28 cellular contexts compared by ENCODE assay signal in the genomic region with DNA sequence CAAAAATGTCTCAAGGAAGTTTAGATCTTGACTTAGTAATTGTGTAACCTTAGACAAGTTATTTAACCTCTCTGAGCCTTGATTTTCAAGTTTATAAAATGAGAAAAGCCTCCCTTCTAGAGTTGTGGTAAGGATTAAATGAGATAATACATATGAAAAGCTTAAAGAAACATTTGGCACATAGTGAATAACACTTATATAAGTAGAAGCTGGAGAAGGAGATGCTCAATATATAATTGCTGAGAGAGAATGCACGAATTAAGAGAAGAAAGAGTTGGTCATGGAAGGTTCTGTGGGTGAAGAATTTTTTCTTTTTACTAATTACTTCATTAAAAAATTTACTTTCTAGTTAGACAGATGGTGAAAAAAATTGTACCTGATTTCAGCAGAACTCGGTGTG.
"Had no signal": no experiment of that assay in that cellular context is flagged by ENCODE, and none has a peak within 500 bp of the region (broad histone marks: within the 10 kb centered on the region; RNA-seq: fewer than 3 reads in every experiment).

No MANE protein-coding gene starts in this region.

- H3K27me3 ChIP-seq: colonic mucosa, heart right ventricle, left lung, neutrophil, right atrium auricular region, thyroid gland, vagina had no signal

- H3K9ac ChIP-seq: parathyroid adenoma had no signal

- H3K27me3 Mint-ChIP-seq: dendritic cell treated with granulocyte-macrophage colony-stimulating factor and Interleukin-4, amounts not matched to agents 40 ng/mL and 50 ng/mL, for 4 days; stimulated activated naive CD8-positive, alpha-beta T cell treated with anti-CD3 and anti-CD28 coated beads, Interleukin-15, amount 100 ng/mL, for 72 hours had no signal

- ATAC-seq: esophagus mucosa; heart right ventricle; left cardiac atrium; left lung; natural killer cell; sciatic nerve; stimulated activated naive CD8-positive, alpha-beta T cell treated with anti-CD3 and anti-CD28 coated beads, Interleukin-15, amount 100 ng/mL, for 72 hours had no signal

- H3K4me1 ChIP-seq: parathyroid adenoma, thyroid gland had no signal

- H3K9me3 ChIP-seq: colonic mucosa, heart right ventricle, left lung, neutrophil, right atrium auricular region, thyroid gland, vagina had no signal

- H3K27ac ChIP-seq: colonic mucosa, epithelial cell of prostate, heart right ventricle, neutrophil, parathyroid adenoma, right atrium auricular region, thyroid gland, vagina had no signal

- H3K4me2 ChIP-seq: smooth muscle cell had no signal

- DNase-seq: colonic mucosa; effector CD8-positive, alpha-beta T cell; endodermal cell; foreskin fibroblast; glutamatergic neuron; heart right ventricle; hippocampal formation; left cardiac atrium; left lung; natural killer cell; stimulated activated CD4-positive, alpha-beta T cell treated with anti-CD3 and anti-CD28 coated beads, Interleukin-12 subunit alpha, Interleukin-12 subunit beta, amount 100 ng/mL, for 4 hours; stimulated activated CD4-positive, alpha-beta T cell treated with anti-CD3 and anti-CD28 coated beads, Interleukin-1b, Interleukin-23, amount 100 ng/mL, for 48 hours; stimulated activated CD4-positive, alpha-beta T cell treated with anti-CD3 and anti-CD28 coated beads, Interleukin-4, amount 100 ng/mL, for 1 hour; stimulated activated CD8-positive, alpha-beta memory T cell treated with anti-CD3 and anti-CD28 coated beads, Interleukin-4, amount 100 ng/mL, for 48 hours; stimulated activated naive CD4-positive, alpha-beta T cell; stimulated activated naive CD8-positive, alpha-beta T cell treated with anti-CD3 and anti-CD28 coated beads, Interleukin-15, amount 100 ng/mL, for 72 hours; thyroid gland; trophoblast cell had no signal

- H3K4me3 ChIP-seq: colonic mucosa, heart right ventricle, left lung, right atrium auricular region, smooth muscle cell, thyroid gland, vagina had no signal

- H3K9me3 Mint-ChIP-seq: dendritic cell treated with granulocyte-macrophage colony-stimulating factor and Interleukin-4, amounts not matched to agents 40 ng/mL and 50 ng/mL, for 4 days; endodermal cell; natural killer cell; stimulated activated naive CD8-positive, alpha-beta T cell treated with anti-CD3 and anti-CD28 coated beads, Interleukin-15, amount 100 ng/mL, for 72 hours had no signal

- H3K4me3 Mint-ChIP-seq: dendritic cell treated with granulocyte-macrophage colony-stimulating factor and Interleukin-4, amounts not matched to agents 40 ng/mL and 50 ng/mL, for 4 days; endodermal cell; natural killer cell; stimulated activated naive CD8-positive, alpha-beta T cell treated with anti-CD3 and anti-CD28 coated beads, Interleukin-15, amount 100 ng/mL, for 72 hours had no signal

- H3K79me2 ChIP-seq: parathyroid adenoma had no signal

- H2AFZ ChIP-seq: parathyroid adenoma had no signal

- H3K36me3 Mint-ChIP-seq: natural killer cell had no signal

- H3K27ac Mint-ChIP-seq: dendritic cell treated with granulocyte-macrophage colony-stimulating factor and Interleukin-4, amounts not matched to agents 40 ng/mL and 50 ng/mL, for 4 days; endodermal cell; natural killer cell; progenitor cell of endocrine pancreas had no signal
